In genomic region chr12:7781274-7781673, GRCh38 we compare ENCODE assay signal across 38 cellular contexts. TPM values are rescaled to one million over a fixed set of nuclear protein-coding genes. Genes with fewer than 3 reads are reported as not detected.
"Had no signal": no experiment of that assay in that cellular context is flagged by ENCODE, and none has a peak within 500 bp of the region (broad histone marks: within the 10 kb centered on the region; RNA-seq: fewer than 3 reads in every experiment).

No MANE protein-coding gene starts in this region.

- H3K9me3 ChIP-seq: MG63 had no signal

- H3K4me3 ChIP-seq: MG63 had no signal

- H3K27me3 ChIP-seq: MG63 had no signal

- H3K36me3 ChIP-seq: MG63 had no signal

- DNase-seq: Karpas-422, Kasumi-1, MG63, MM.1S, MV-4-11, NCI-H1048, NCI-H1092, NCI-H1092 treated with DMSO at 0.1 percent for 48 hours, NCI-H1105, NCI-H1105 treated with DMSO at 0.1 percent for 48 hours, NCI-H1417, NCI-H1417 treated with DMSO at 0.1 percent for 48 hours, NCI-H1436, NCI-H1436 treated with DMSO at 0.1 percent for 48 hours, NCI-H146, NCI-H1694, NCI-H1694 treated with DMSO at 0.1 percent for 48 hours, NCI-H187, NCI-H187 treated with DMSO at 0.1 percent for 48 hours, NCI-H1930, NCI-H2029, NCI-H2029 treated with DMSO at 0.1 percent for 48 hours, NCI-H2081, NCI-H2081 treated with DMSO at 0.1 percent for 48 hours, NCI-H2107, NCI-H2171, NCI-H2227 treated with DMSO at 0.1 percent for 48 hours, NCI-H226, NCI-H345, NCI-H446, NCI-H446 treated with DMSO at 0.1 percent for 48 hours, NCI-H510A, NCI-H510A treated with DMSO at 0.1 percent for 48 hours, NCI-H524 had no signal

RNA-seq across cellular contexts. Expression of gene NANOG, which starts 7.9 kb away (rescaled TPM):
- total RNA-seq: LHCN-M2, M059J, MCF 10A, NCI-H460 had no signal

RNA-seq across cellular contexts. Expression of gene NANOGNB, which starts 16.3 kb away (rescaled TPM):
- total RNA-seq: LHCN-M2, M059J, MCF 10A, NCI-H460 had no signal

RNA-seq across cellular contexts. Expression of gene CLEC4C, which starts 34.1 kb away (rescaled TPM):
- total RNA-seq: LHCN-M2, M059J, MCF 10A, NCI-H460 had no signal
